ENCODE assay signal across 27 cellular contexts in the genomic region with DNA sequence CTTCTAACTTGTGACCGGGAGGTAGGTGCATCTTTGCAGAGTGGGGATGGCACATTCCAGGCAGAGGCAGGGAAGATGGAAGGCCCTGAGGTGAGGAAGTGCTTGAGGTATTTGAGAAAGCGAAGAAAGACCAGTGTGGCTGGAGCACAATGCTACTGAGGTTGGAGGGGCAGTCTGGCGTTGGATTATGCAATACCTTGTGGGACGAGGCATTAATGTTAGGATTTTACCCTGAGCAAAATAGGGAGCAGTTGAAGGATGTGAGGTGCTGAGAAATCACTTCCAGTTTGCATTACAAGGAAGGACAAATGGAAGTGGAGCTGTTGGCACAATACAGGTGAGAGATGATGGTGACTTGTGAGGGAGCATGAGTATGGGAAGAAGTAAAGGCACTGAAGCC.
"Had no signal": no experiment of that assay in that cellular context is flagged by ENCODE, and none has a peak within 500 bp of the region (broad histone marks: within the 10 kb centered on the region; RNA-seq: fewer than 3 reads in every experiment).

No MANE protein-coding gene starts in this region.

- H3K9me3 ChIP-seq: esophagus squamous epithelium, gastrocnemius medialis, heart right ventricle, left lung, lower lobe of right lung, mucosa of descending colon had no signal

- H3K27me3 ChIP-seq: gastrocnemius medialis, left lung had no signal

- ATAC-seq: esophagus mucosa, gastrocnemius medialis, heart right ventricle, left cardiac atrium, left lung, left ventricle myocardium superior, lower lobe of right lung, mucosa of descending colon had no signal

- H3K36me3 ChIP-seq: esophagus squamous epithelium, gastrocnemius medialis, heart right ventricle, left lung, lower lobe of right lung had no signal

- H3K4me1 ChIP-seq: heart right ventricle, left lung, lower lobe of right lung had no signal

- FAIRE-seq: colon, endothelial cell of umbilical vein, islet of Langerhans, keratinocyte had no signal

- H3K4me3 ChIP-seq: coronary artery, dorsolateral prefrontal cortex, esophagus squamous epithelium, gastrocnemius medialis, heart right ventricle, left lung, lower lobe of right lung, mucosa of descending colon had no signal

- DNase-seq: dermis blood vessel endothelial cell; dorsolateral prefrontal cortex; effector CD4-positive, alpha-beta T cell; effector memory CD4-positive, alpha-beta T cell; erythroblast; esophagus squamous epithelium; foreskin fibroblast; foreskin melanocyte; gastrocnemius medialis; glutamatergic neuron; head of caudate nucleus; heart right ventricle; hippocampal formation; left cardiac atrium; left lung; left ventricle myocardium superior; lower lobe of right lung; mesenchymal stem cell; mucosa of descending colon; naive B cell had no signal

- H3K27ac ChIP-seq: coronary artery, dorsolateral prefrontal cortex, epithelial cell of prostate, esophagus squamous epithelium, gastrocnemius medialis, heart right ventricle, left lung, lower lobe of right lung had no signal
